3 cellular contexts compared by ENCODE assay signal in the genomic region with DNA sequence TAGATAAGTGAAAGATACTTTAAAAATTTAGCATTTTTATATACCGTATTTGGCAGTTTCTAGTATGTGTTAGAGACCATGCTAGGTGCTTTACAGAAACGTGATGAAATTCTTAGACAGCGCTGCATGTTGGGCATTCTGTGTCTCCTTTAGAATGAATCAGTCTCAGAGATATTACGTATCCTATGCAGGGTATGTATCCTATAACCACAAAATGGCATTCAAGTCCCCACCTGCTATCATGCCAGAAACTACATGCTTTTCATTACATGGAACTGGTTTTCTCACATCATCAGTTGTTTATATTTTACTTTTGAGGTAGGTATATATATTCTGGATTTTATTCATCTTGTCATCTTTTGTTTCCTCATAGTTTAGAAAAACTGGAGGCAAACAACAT. TPM values are rescaled to one million over a fixed set of nuclear protein-coding genes. Genes with fewer than 3 reads are reported as not detected.
"Had no signal": no experiment of that assay in that cellular context is flagged by ENCODE, and none has a peak within 500 bp of the region (broad histone marks: within the 10 kb centered on the region; RNA-seq: fewer than 3 reads in every experiment).

No MANE protein-coding gene starts in this region.

- H3K4me3 ChIP-seq: GM12878 had no signal

- DNase-seq: GDM1, GF-D8 had no signal

RNA-seq across cellular contexts. Expression of gene SLC35D3, which starts 57.4 kb away (rescaled TPM):
- total RNA-seq: GM12878 had no signal
- polyA plus RNA-seq: GM12878 had no signal
